14 cellular contexts compared by ENCODE assay signal in the genomic region with DNA sequence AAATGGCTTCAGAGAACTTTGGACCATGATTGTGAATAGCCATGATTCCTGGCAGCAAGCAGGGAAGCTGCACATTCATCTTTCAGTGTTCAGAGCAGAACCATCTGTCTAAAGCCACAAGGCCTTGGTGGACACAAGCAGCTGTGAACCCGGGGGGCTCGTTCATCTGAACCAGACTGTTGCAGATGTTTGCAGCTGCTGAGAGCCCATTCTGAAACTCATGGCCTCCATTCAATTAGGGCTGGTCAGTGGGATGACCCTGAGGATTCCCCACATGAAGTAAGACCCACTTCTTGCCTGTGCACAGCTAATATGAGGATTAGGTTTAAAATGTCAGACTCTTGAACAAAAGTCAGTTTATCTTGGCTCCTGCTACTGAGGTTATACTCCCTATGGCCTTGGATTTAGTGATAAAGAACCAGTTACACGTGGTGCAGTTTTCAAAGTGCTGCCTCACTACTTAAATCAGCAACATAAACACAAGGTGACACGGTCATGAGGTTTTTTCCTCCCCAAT.
DNase-seq lines count a peak whose midpoint lies in the region; ATAC-seq and TF ChIP-seq lines count a peak whose summit lies in the region.
"Had no signal": no experiment of that assay in that cellular context is flagged by ENCODE, and none has a peak within 500 bp of the region (broad histone marks: within the 10 kb centered on the region; RNA-seq: fewer than 3 reads in every experiment).

No MANE protein-coding gene starts in this region.

- peak overlapping the region in 1 of 2 donors; percentile 48 for H3K9ac ChIP-seq in colonic mucosa (ENCODE audit: low read depth in 2 of 2, low read length in 2 of 2)

- no peak for TF ChIP-seq CTCF in colonic mucosa (IDR thresholded peaks at IDR 0.05)

- intact Hi-C loops in colonic mucosa (cut with DNase I): loop anchor here (10.0 kb wide), 1 partner anchor 111 kb away; a partner anchor contains a TSS

- H3K4me1 ChIP-seq in colonic mucosa: peaks cover 12% of the 10 kb centered on the region

- no peaks in the 10 kb centered on the region for H3K27me3 ChIP-seq in colonic mucosa
- H3K27me3 ChIP-seq: Peyer's patch had no signal

- H3K27ac ChIP-seq in colonic mucosa (peak overlapping the region; percentile 45), skin epidermis (peak overlapping the region in 17 of 21 experiments; percentile 0 to 82 (median 48))

- no peak overlapping the region for H3K4me3 ChIP-seq in colonic mucosa
- no peak overlapping the region for H3K4me3 ChIP-seq in skin epidermis
- H3K4me3 ChIP-seq: smooth muscle cell had no signal

- DNase-seq in DMS 273 treated with DMSO at 0.1 percent for 48 hours (lab: John Stamatoyannopoulos, UW) (peak; percentile 51), colonic mucosa (peak; percentile 63), left kidney (ENCODE audit: low read depth, low spot score) (peak; percentile 84), GF-D8 (lab: John Stamatoyannopoulos, UW) (no peak)
- no peak for DNase-seq in activated CD4-positive, CD25-positive, alpha-beta regulatory T cell treated with anti-CD3 and anti-CD28 coated beads, Interleukin-2, amount 50 U/mL, for 72 hours
- DNase-seq: activated CD8-positive, alpha-beta memory T cell treated with anti-CD3 and anti-CD28 coated beads for 24 hours; DMS53; NCI-H1092; NCI-H345 had no signal

- no peaks in the 10 kb centered on the region for H3K36me3 ChIP-seq in colonic mucosa
- H3K36me3 ChIP-seq: Peyer's patch had no signal

- ATAC-seq in HG02840 (IDR thresholded peaks at IDR 0.05; ENCODE audit: low FRiP score, unreplicated experiment): no peak
- no peak for ATAC-seq in HG03439 (IDR thresholded peaks at IDR 0.05; ENCODE audit: unreplicated experiment)

- H3K9me3 ChIP-seq in colonic mucosa: no peaks in the 10 kb centered on the region
- H3K9me3 ChIP-seq: Peyer's patch had no signal

Comparison
In these comparisons a context has a peak if more than half of its experiments do, and no peak if none do; other contexts are left out.
1. DNase-seq: peak in DMS 273 treated with DMSO at 0.1 percent for 48 hours (single experiment), colonic mucosa (single experiment) and left kidney (single experiment); none in activated CD4-positive, CD25-positive, alpha-beta regulatory T cell treated with anti-CD3 and anti-CD28 coated beads, Interleukin-2, amount 50 U/mL, for 72 hours (single experiment) and GF-D8 (single experiment).